12 cellular contexts compared by ENCODE assay signal in the genomic region with DNA sequence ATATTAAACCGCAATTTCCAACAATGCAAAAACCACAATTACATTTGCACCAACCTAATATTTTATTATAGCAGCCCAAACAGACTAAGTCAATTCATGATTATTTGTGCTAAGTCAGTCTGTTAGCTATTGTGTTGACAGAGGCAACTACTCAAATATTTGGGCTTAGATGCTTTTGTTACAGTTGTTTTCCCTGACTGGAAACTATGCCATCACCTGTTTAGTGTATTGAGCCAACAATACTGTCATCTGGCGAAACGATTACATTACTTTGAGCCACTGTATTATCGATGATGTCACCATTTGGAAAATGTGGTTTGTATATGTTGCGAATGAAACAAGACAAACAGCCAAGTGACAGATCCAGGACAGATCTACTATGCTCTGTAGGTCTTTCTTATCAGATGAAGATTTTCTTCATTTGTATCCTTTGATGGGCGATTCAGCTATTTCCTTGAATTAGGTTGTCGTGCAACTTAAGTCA.
"Had no signal": no experiment of that assay in that cellular context is flagged by ENCODE, and none has a peak within 500 bp of the region (broad histone marks: within the 10 kb centered on the region; RNA-seq: fewer than 3 reads in every experiment).

No MANE protein-coding gene starts in this region.

- H3K4me1 ChIP-seq: thyroid gland had no signal

- H3K36me3 ChIP-seq: thyroid gland had no signal

- ATAC-seq: natural killer cell; stimulated activated naive B cell treated with anti-CD40 and anti-IgM and Interleukin-4, amounts not matched to agents 10 μg/mL and 1 μg/mL and 100 μg/mL, for 72 hours had no signal

- H3K4me3 ChIP-seq: thyroid gland had no signal

- H3K27ac Mint-ChIP-seq: activated T-helper 1 cell treated with anti-CD3 and anti-CD28 coated beads, Interleukin-12 subunit alpha, Interleukin-12 subunit beta, Interleukin-2, Interleukin-4 antibody, amounts not matched to agents 30 ng/mL and 10 ng/mL and 1 ng/mL, durations not matched to agents 14 hours and 24 hours and 36 hours; immature natural killer cell; natural killer cell; stimulated activated naive B cell treated with anti-CD40 and anti-IgM and Interleukin-4, amounts not matched to agents 10 μg/mL and 1 μg/mL and 100 μg/mL, for 72 hours had no signal

- H3K9me3 Mint-ChIP-seq: activated T-helper 1 cell treated with anti-CD3 and anti-CD28 coated beads, Interleukin-12 subunit alpha, Interleukin-12 subunit beta, Interleukin-2, Interleukin-4 antibody, amounts not matched to agents 30 ng/mL and 10 ng/mL and 1 ng/mL, durations not matched to agents 14 hours and 24 hours and 36 hours; immature natural killer cell; natural killer cell; stimulated activated naive B cell treated with anti-CD40 and anti-IgM and Interleukin-4, amounts not matched to agents 10 μg/mL and 1 μg/mL and 100 μg/mL, for 72 hours had no signal

- H3K4me1 Mint-ChIP-seq: immature natural killer cell; natural killer cell; stimulated activated naive B cell treated with anti-CD40 and anti-IgM and Interleukin-4, amounts not matched to agents 10 μg/mL and 1 μg/mL and 100 μg/mL, for 72 hours had no signal

- H3K27me3 ChIP-seq: thyroid gland had no signal

- H3K36me3 Mint-ChIP-seq: immature natural killer cell; natural killer cell; stimulated activated naive B cell treated with anti-CD40 and anti-IgM and Interleukin-4, amounts not matched to agents 10 μg/mL and 1 μg/mL and 100 μg/mL, for 72 hours had no signal

- H3K4me3 Mint-ChIP-seq: activated T-helper 1 cell treated with anti-CD3 and anti-CD28 coated beads, Interleukin-12 subunit alpha, Interleukin-12 subunit beta, Interleukin-2, Interleukin-4 antibody, amounts not matched to agents 30 ng/mL and 10 ng/mL and 1 ng/mL, durations not matched to agents 14 hours and 24 hours and 36 hours; immature natural killer cell; natural killer cell; stimulated activated naive B cell treated with anti-CD40 and anti-IgM and Interleukin-4, amounts not matched to agents 10 μg/mL and 1 μg/mL and 100 μg/mL, for 72 hours had no signal

- DNase-seq: aorta; cerebellar nuclear complex; dermis blood vessel endothelial cell; foreskin melanocyte; immature natural killer cell; mesendoderm; natural killer cell; stimulated activated CD4-positive, alpha-beta T cell treated with anti-CD3 and anti-CD28 coated beads, Interleukin-2, amount 100 ng/mL, for 48 hours; stimulated activated naive B cell treated with anti-CD40 and anti-IgM and Interleukin-4, amounts not matched to agents 10 μg/mL and 1 μg/mL and 100 μg/mL, for 72 hours; thyroid gland had no signal

- H3K9me3 ChIP-seq: thyroid gland had no signal

- H3K27ac ChIP-seq: epithelial cell of prostate, thyroid gland had no signal
